ENCODE assay signal across 8 cellular contexts in the genomic region with DNA sequence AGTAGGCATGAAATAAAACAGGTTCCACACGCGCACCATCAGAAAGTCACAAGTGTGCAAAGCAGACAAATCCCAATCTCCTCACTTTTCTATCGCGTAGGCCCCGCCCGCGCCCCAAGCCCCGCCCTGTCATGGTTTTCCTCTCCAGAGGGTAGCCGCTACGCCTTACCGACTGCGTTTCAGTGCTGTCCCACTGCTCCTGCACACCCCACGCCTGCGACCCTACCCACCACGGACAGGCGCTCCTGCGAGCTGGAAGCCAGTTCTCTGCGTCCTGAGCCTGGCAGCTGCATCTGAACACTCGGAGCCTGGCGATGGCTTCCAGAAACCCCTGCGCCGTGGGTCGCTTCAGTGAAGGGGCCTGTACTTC. TPM values are rescaled to one million over a fixed set of nuclear protein-coding genes. Genes with fewer than 3 reads are reported as not detected.
DNase-seq lines count a peak whose midpoint lies in the region; ATAC-seq and TF ChIP-seq lines count a peak whose summit lies in the region.

No MANE protein-coding gene starts in this region.

- DNase-seq in DMS114 treated with DMSO at 0.1 percent for 48 hours (lab: John Stamatoyannopoulos, UW; ENCODE audit: unreplicated experiment) (peak; percentile 49), KG1 (lab: John Stamatoyannopoulos, UW) (peak; percentile 72)
- DNase-seq in activated CD4-positive, alpha-beta T cell treated with anti-CD3 and anti-CD28 coated beads, Interleukin-2, amount 10 ng/mL, durations not matched to agents 24 days and 14 days, result no peak

- H3K9ac ChIP-seq in subcutaneous abdominal adipose tissue (ENCODE audit: low read length in 5 of 5), result peak overlapping the region; percentile 73 to 93 (median 83)

- WGBS in esophagus, 2 donors, result 1 to 3% methylated on average over 23 of the region's 23 CpGs

- peak; percentile 33 for ATAC-seq in GM21526 (IDR thresholded peaks at IDR 0.05; ENCODE audit: low FRiP score, unreplicated experiment)
- ATAC-seq in HG03457 (IDR thresholded peaks at IDR 0.05; ENCODE audit: unreplicated experiment), result no peak

- intact Hi-C loops in activated CD4-positive, alpha-beta T cell treated with anti-CD3 and anti-CD28 coated beads, Interleukin-2, amount 10 ng/mL, durations not matched to agents 24 days and 14 days (cut with micrococcal nuclease), result loop anchor here (1.0 to 2.0 kb wide), 3 partner anchors 28 to 162 kb away; a partner anchor contains a TSS

- peaks cover 7% of the 10 kb centered on the region for H3K4me1 Mint-ChIP-seq in activated CD4-positive, alpha-beta T cell treated with anti-CD3 and anti-CD28 coated beads, Interleukin-2, amount 10 ng/mL, durations not matched to agents 24 days and 14 days
- H3K4me1 Mint-ChIP-seq in nephron, result peaks cover 7% of the 10 kb centered on the region

- no peaks in the 10 kb centered on the region for H3K27me3 Mint-ChIP-seq in activated CD4-positive, alpha-beta T cell treated with anti-CD3 and anti-CD28 coated beads, Interleukin-2, amount 10 ng/mL, durations not matched to agents 24 days and 14 days
- H3K27me3 Mint-ChIP-seq in nephron (ENCODE audit: low read depth), result peaks cover 10% of the 10 kb centered on the region

- H3K4me1 ChIP-seq in esophagus (ENCODE audit: control insufficient read depth in 2 of 2, insufficient read depth in 2 of 2, low read length in 1 of 2) (peaks cover 0 to 4% of the 10 kb centered on the region in 2 donors), subcutaneous abdominal adipose tissue (ENCODE audit: control insufficient read depth in 5 of 5, insufficient read depth in 5 of 5, low read length in 5 of 5) (peaks cover 3 to 20% (median 14%) of the 10 kb centered on the region in 5 donors)

- peak overlapping the region; percentile 90 to 92 for H3K4me3 ChIP-seq in esophagus (ENCODE audit: low read depth in 1 of 2, low read length in 2 of 2)
- H3K4me3 ChIP-seq in subcutaneous abdominal adipose tissue (ENCODE audit: low read depth in 1 of 5, low read length in 5 of 5), result peak overlapping the region; percentile 90 to 99 (median 97)

- peak overlapping the region; percentile 90 for H3K27ac Mint-ChIP-seq in activated CD4-positive, alpha-beta T cell treated with anti-CD3 and anti-CD28 coated beads, Interleukin-2, amount 10 ng/mL, durations not matched to agents 24 days and 14 days
- peak overlapping the region; percentile 82 to 96 (median 93) for H3K27ac Mint-ChIP-seq in nephron

- H3K36me3 ChIP-seq in esophagus (ENCODE audit: control insufficient read depth in 2 of 2, insufficient read depth in 2 of 2, low read length in 1 of 2) (peaks cover 8 to 10% of the 10 kb centered on the region in 2 donors), subcutaneous abdominal adipose tissue (ENCODE audit: control insufficient read depth in 5 of 5, insufficient read depth in 5 of 5, low read length in 5 of 5) (peaks cover 19 to 30% (median 25%) of the 10 kb centered on the region in 5 donors)

- H3K36me3 Mint-ChIP-seq in activated CD4-positive, alpha-beta T cell treated with anti-CD3 and anti-CD28 coated beads, Interleukin-2, amount 10 ng/mL, durations not matched to agents 24 days and 14 days (ENCODE audit: low read depth), result peaks cover 41% of the 10 kb centered on the region
- H3K36me3 Mint-ChIP-seq in nephron (ENCODE audit: low read depth), result peaks cover 78% of the 10 kb centered on the region

- H3K27me3 ChIP-seq in esophagus (ENCODE audit: control insufficient read depth in 1 of 2, insufficient read depth in 2 of 2, low read length in 2 of 2) (no peaks in the 10 kb centered on the region), subcutaneous abdominal adipose tissue (ENCODE audit: control insufficient read depth in 5 of 5, insufficient read depth in 4 of 5, low read length in 5 of 5) (no peaks in the 10 kb centered on the region)

- H3K27ac ChIP-seq in esophagus (ENCODE audit: low read depth in 2 of 2, low read length in 1 of 2), result peak overlapping the region; percentile 79 to 83
- peak overlapping the region; percentile 70 for H3K27ac ChIP-seq in subcutaneous abdominal adipose tissue (ENCODE audit: low read depth, low read length)

- H3K9me3 ChIP-seq in esophagus (ENCODE audit: control insufficient read depth in 2 of 2, insufficient read depth in 1 of 2, low read depth in 1 of 2, low read length in 1 of 2), result peaks cover 5 to 20% of the 10 kb centered on the region in 2 donors
- peaks cover 33 to 76% (median 64%) of the 10 kb centered on the region in 5 donors for H3K9me3 ChIP-seq in subcutaneous abdominal adipose tissue (ENCODE audit: control insufficient read depth in 5 of 5, low read length in 5 of 5)

- peaks cover 48% of the 10 kb centered on the region for H3K9me3 Mint-ChIP-seq in activated CD4-positive, alpha-beta T cell treated with anti-CD3 and anti-CD28 coated beads, Interleukin-2, amount 10 ng/mL, durations not matched to agents 24 days and 14 days
- peaks cover 74% of the 10 kb centered on the region for H3K9me3 Mint-ChIP-seq in nephron

- H3K4me3 Mint-ChIP-seq in activated CD4-positive, alpha-beta T cell treated with anti-CD3 and anti-CD28 coated beads, Interleukin-2, amount 10 ng/mL, durations not matched to agents 24 days and 14 days, result peak overlapping the region; percentile 97
- H3K4me3 Mint-ChIP-seq in nephron, result peak overlapping the region; percentile 98 to 99 (median 98)

- TF ChIP-seq CTCF in nephron (IDR thresholded peaks at IDR 0.05; ENCODE audit: unreplicated experiment in 3 of 3), result no peak

RNA-seq across cellular contexts. Expression of a gene that starts 0.4 kb away (rescaled TPM):
- 1.8 and 2.0 TPM in 2 replicates for total RNA-seq in activated CD4-positive, alpha-beta T cell treated with anti-CD3 and anti-CD28 coated beads, Interleukin-2, amount 10 ng/mL, durations not matched to agents 24 days and 14 days
- polyA plus RNA-seq in esophagus, result 1 to 10 TPM; 1.1 to 2.3 TPM

RNA-seq across cellular contexts. Expression of a gene that starts 28.1 kb away (rescaled TPM):
- 1.8 and 4.1 TPM in 2 replicates for total RNA-seq in activated CD4-positive, alpha-beta T cell treated with anti-CD3 and anti-CD28 coated beads, Interleukin-2, amount 10 ng/mL, durations not matched to agents 24 days and 14 days
- 1 to 10 TPM; 1.8 to 2.6 TPM for polyA plus RNA-seq in esophagus

RNA-seq across cellular contexts. Expression of a gene that starts 28.2 kb away (rescaled TPM):
- 4.2 and 5.2 TPM in 2 replicates for total RNA-seq in activated CD4-positive, alpha-beta T cell treated with anti-CD3 and anti-CD28 coated beads, Interleukin-2, amount 10 ng/mL, durations not matched to agents 24 days and 14 days
- polyA plus RNA-seq in esophagus, result 1 to 10 TPM; 1.3 to 1.9 TPM

RNA-seq across cellular contexts. Expression of a gene that starts 59.2 kb away (rescaled TPM):
- total RNA-seq in activated CD4-positive, alpha-beta T cell treated with anti-CD3 and anti-CD28 coated beads, Interleukin-2, amount 10 ng/mL, durations not matched to agents 24 days and 14 days, result 0.09 and 0.19 TPM in 2 replicates
- 1 to 10 TPM; 1.2 to 2.2 TPM for polyA plus RNA-seq in esophagus
